Comparison of ENCODE assay signal across 23 cellular contexts in the genomic region with DNA sequence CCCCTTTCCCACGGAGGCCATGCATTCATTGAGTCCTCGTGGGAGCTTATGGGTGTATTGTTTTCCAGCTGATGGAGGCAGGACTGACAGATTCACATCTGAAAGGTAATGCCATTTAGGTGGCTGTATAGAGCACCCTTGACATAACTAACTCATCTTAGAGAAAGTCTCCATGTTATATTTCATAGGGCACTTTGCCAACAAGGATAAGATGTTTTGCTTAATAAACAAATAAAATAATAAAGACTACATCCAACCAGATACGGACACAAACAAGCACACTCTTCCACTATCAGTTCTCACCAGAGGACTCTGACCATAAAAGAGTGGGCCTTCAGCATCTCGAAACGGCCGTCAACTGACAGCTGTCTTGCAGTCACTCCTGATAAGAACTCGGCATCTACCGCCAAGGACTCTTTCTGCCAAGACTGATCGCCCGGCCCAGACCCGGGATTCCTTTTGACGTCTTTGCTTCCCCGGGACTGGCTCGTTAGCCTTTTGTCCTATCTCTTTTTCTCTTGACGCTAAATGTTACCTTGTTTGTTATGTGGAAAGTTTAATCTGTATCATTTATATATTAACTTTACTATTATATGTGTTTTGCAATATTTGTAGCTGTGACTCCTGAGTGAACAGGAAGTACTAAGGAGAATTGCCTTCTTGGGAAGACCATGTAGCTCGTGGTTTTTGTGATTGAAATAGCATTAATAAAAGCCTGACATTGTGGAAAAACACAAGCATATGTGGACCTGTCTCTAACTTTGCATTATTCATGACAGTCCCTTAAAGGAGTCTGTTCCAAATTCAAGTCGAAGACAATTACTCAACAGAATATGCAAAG.
"Had no signal": no experiment of that assay in that cellular context is flagged by ENCODE, and none has a peak within 500 bp of the region (broad histone marks: within the 10 kb centered on the region; RNA-seq: fewer than 3 reads in every experiment).

No MANE protein-coding gene starts in this region.

- H3K9me3 ChIP-seq: breast epithelium, colonic mucosa, esophagus muscularis mucosa, gastroesophageal sphincter, spleen, upper lobe of right lung had no signal

- H3K27me3 ChIP-seq: breast epithelium, colonic mucosa, dorsolateral prefrontal cortex, esophagus muscularis mucosa, gastroesophageal sphincter, spleen, upper lobe of right lung had no signal

- ATAC-seq: effector memory CD8-positive, alpha-beta T cell; gastroesophageal sphincter; upper lobe of right lung had no signal

- H3K4me1 Mint-ChIP-seq: neural crest cell had no signal

- H3K4me1 ChIP-seq: breast epithelium, colonic mucosa, esophagus muscularis mucosa, gastroesophageal sphincter, upper lobe of right lung had no signal

- H3K27ac Mint-ChIP-seq: activated CD4-positive, alpha-beta memory T cell treated with anti-CD3 and anti-CD28 coated beads for 36 hours; activated naive CD8-positive, alpha-beta T cell treated with anti-CD3 and anti-CD28 coated beads for 36 hours; effector memory CD8-positive, alpha-beta T cell; naive B cell had no signal

- H3K4me3 Mint-ChIP-seq: activated CD4-positive, alpha-beta memory T cell treated with anti-CD3 and anti-CD28 coated beads for 36 hours; activated naive CD8-positive, alpha-beta T cell treated with anti-CD3 and anti-CD28 coated beads for 36 hours; effector memory CD8-positive, alpha-beta T cell; naive B cell; neural crest cell had no signal

- H3K36me3 ChIP-seq: breast epithelium, colonic mucosa, esophagus muscularis mucosa, gastroesophageal sphincter, spleen, upper lobe of right lung had no signal

- DNase-seq: activated CD4-positive, alpha-beta memory T cell treated with anti-CD3 and anti-CD28 coated beads for 36 hours; activated CD4-positive, alpha-beta T cell treated with anti-CD3 and anti-CD28 coated beads for 4 hours; activated CD4-positive, CD25-positive, alpha-beta regulatory T cell; activated naive CD4-positive, alpha-beta T cell treated with Interleukin-2 at 50 U/mL for 16 hours; activated naive CD8-positive, alpha-beta T cell treated with anti-CD3 and anti-CD28 coated beads for 36 hours; activated T-cell treated with anti-CD3 and anti-CD28 coated beads, Interleukin-2, amount 50 U/mL, for 48 hours; colonic mucosa; dorsolateral prefrontal cortex; effector memory CD8-positive, alpha-beta T cell; head of caudate nucleus; islet precursor cell; naive B cell; retina; spleen; stimulated activated CD4-positive, alpha-beta T cell treated with anti-CD3 and anti-CD28 coated beads, Interleukin-4, amount 100 ng/mL, for 1 hour; stimulated activated naive CD4-positive, alpha-beta T cell; T-helper 1 cell; upper lobe of right lung had no signal

- H3K4me3 ChIP-seq: breast epithelium, colonic mucosa, dorsolateral prefrontal cortex, esophagus muscularis mucosa, gastroesophageal sphincter, lung, spleen, upper lobe of right lung had no signal

- H3K36me3 Mint-ChIP-seq: activated CD4-positive, alpha-beta memory T cell treated with anti-CD3 and anti-CD28 coated beads for 36 hours had no signal

- H3K27me3 Mint-ChIP-seq: activated CD4-positive, alpha-beta memory T cell treated with anti-CD3 and anti-CD28 coated beads for 36 hours; activated naive CD8-positive, alpha-beta T cell treated with anti-CD3 and anti-CD28 coated beads for 36 hours; naive B cell had no signal

- H3K27ac ChIP-seq: breast epithelium, colonic mucosa, dorsolateral prefrontal cortex, esophagus muscularis mucosa, gastroesophageal sphincter, spleen, upper lobe of right lung had no signal

- H3K9me3 Mint-ChIP-seq: activated CD4-positive, alpha-beta memory T cell treated with anti-CD3 and anti-CD28 coated beads for 36 hours; activated naive CD8-positive, alpha-beta T cell treated with anti-CD3 and anti-CD28 coated beads for 36 hours; effector memory CD8-positive, alpha-beta T cell had no signal
